ENCODE assay signal across 1 cellular context in genomic region chr12:79934309-79935020, GRCh38.
TF ChIP-seq lines count a peak whose summit lies in the region.

No MANE protein-coding gene starts in this region.

TF ChIP-seq in HepG2, 621 proteins besides CTCF, POLR2A, EP300 and RAD21 (continued from another document and continues in another):
- no peak for TF ChIP-seq KAT2B (IDR thresholded peaks at IDR 0.05; ENCODE audit: borderline replicate concordance, low read depth, low read length)
- no peak for TF ChIP-seq ZNF367 (CRISPR knock-in tag; IDR thresholded peaks at IDR 0.05; ENCODE audit: borderline replicate concordance)
- 0 out of 2 replicates have a peak, but pooled peaks have one; percentile 57 for TF ChIP-seq ZNF550 (CRISPR knock-in tag; IDR thresholded peaks at IDR 0.05; ENCODE audit: borderline replicate concordance)
- no peak for TF ChIP-seq HOMEZ (CRISPR knock-in tag; IDR thresholded peaks at IDR 0.05; ENCODE audit: low read depth)
- TF ChIP-seq RAD51 (IDR thresholded peaks at IDR 0.05; ENCODE audit: borderline replicate concordance), result no peak
- 0 out of 2 replicates have a peak, but pooled peaks have one; percentile 3 for TF ChIP-seq ZNF572 (CRISPR knock-in tag; IDR thresholded peaks at IDR 0.05)
- 0 out of 2 replicates have a peak, but pooled peaks have one; percentile 52 for TF ChIP-seq NRL (CRISPR knock-in tag; IDR thresholded peaks at IDR 0.05; ENCODE audit: borderline replicate concordance)
- no peak; the same call in 1 of the 2 replicates for TF ChIP-seq ZNF614 (CRISPR knock-in tag; IDR thresholded peaks at IDR 0.05; ENCODE audit: borderline replicate concordance)
- TF ChIP-seq SNAPC4 (CRISPR knock-in tag; IDR thresholded peaks at IDR 0.05), result 0 out of 2 replicates have a peak, but pooled peaks have one; percentile 22
- 0 out of 2 replicates have a peak, but pooled peaks have one; percentile 42 for TF ChIP-seq ZNF275 (CRISPR knock-in tag; IDR thresholded peaks at IDR 0.05; ENCODE audit: borderline replicate concordance)
- peak; percentile 86 for TF ChIP-seq YY1 (IDR thresholded peaks at IDR 0.05; ENCODE audit: insufficient read depth, insufficient replicate concordance, low read depth, low read length)
- TF ChIP-seq SNRNP70 (IDR thresholded peaks at IDR 0.05; ENCODE audit: low read depth, low read length), result no peak
- TF ChIP-seq ZNF513 (CRISPR knock-in tag; conservative IDR thresholded peaks at IDR 0.05), result 0 out of 2 replicates have a peak, but pooled peaks have one; percentile 53
- no peak for TF ChIP-seq GLMP (CRISPR knock-in tag; IDR thresholded peaks at IDR 0.05; ENCODE audit: borderline replicate concordance)
- peak; percentile 75; the same call in 1 of the 2 replicates for TF ChIP-seq ZFP91 (CRISPR knock-in tag; IDR thresholded peaks at IDR 0.05; ENCODE audit: borderline replicate concordance)
- TF ChIP-seq ZNF160 (CRISPR knock-in tag; IDR thresholded peaks at IDR 0.05), result no peak
- TF ChIP-seq RXRA (CRISPR knock-in tag; IDR thresholded peaks at IDR 0.05), result no peak
- 0 out of 2 replicates have a peak, but pooled peaks have one; percentile 5 for TF ChIP-seq STAT6 (CRISPR knock-in tag; IDR thresholded peaks at IDR 0.05; ENCODE audit: borderline replicate concordance)
- no peak for TF ChIP-seq ZBTB8A (CRISPR knock-in tag; IDR thresholded peaks at IDR 0.05; ENCODE audit: borderline replicate concordance, low read depth)
- TF ChIP-seq THAP7 (CRISPR knock-in tag; IDR thresholded peaks at IDR 0.05), result no peak
- TF ChIP-seq NCOA5 (CRISPR knock-in tag; IDR thresholded peaks at IDR 0.05), result no peak
- TF ChIP-seq NONO (IDR thresholded peaks at IDR 0.05), result no peak
- peak; percentile 42 for TF ChIP-seq NONO (CRISPR knock-in tag; conservative IDR thresholded peaks at IDR 0.05)
- no peak for TF ChIP-seq PLSCR1 (CRISPR knock-in tag; IDR thresholded peaks at IDR 0.05; ENCODE audit: borderline replicate concordance)
- no peak for TF ChIP-seq ZNF253 (CRISPR knock-in tag; IDR thresholded peaks at IDR 0.05; ENCODE audit: borderline replicate concordance)
- TF ChIP-seq IKZF5 (CRISPR knock-in tag; IDR thresholded peaks at IDR 0.05), result no peak
- TF ChIP-seq KLF15 (CRISPR knock-in tag; IDR thresholded peaks at IDR 0.05; ENCODE audit: borderline replicate concordance), result 0 out of 2 replicates have a peak, but pooled peaks have one; percentile 54
- TF ChIP-seq FOXP4 (CRISPR knock-in tag; IDR thresholded peaks at IDR 0.05), result no peak
- TF ChIP-seq DZIP1 (CRISPR knock-in tag; IDR thresholded peaks at IDR 0.05), result no peak
- no peak for TF ChIP-seq TRIM24 (CRISPR knock-in tag; IDR thresholded peaks at IDR 0.05)
